In genomic region chr20:54103762-54104600, GRCh38 we compare ENCODE assay signal across 13 cellular contexts. TPM values are rescaled to one million over a fixed set of nuclear protein-coding genes. Genes with fewer than 3 reads are reported as not detected.
DNase-seq lines count a peak whose midpoint lies in the region; ATAC-seq, FAIRE-seq and TF ChIP-seq lines count a peak whose summit lies in the region.
"Had no signal": no experiment of that assay in that cellular context is flagged by ENCODE, and none has a peak within 500 bp of the region (broad histone marks: within the 10 kb centered on the region; RNA-seq: fewer than 3 reads in every experiment).

No MANE protein-coding gene starts in this region.

- POLR2A ChIA-PET in A549 (lab: Yijun Ruan, JAX): interaction anchor here (1.1 to 3.0 kb wide), 7 partner anchors 19 to 70 kb away, joined by 3 to 15 read pairs (median 3); partner anchors contain the start of gene CYP24A1
- POLR2A ChIA-PET in HCT116 (lab: Charles Lee): interaction anchor here (0.9 to 1.6 kb wide), 3 partner anchors 19 to 96 kb away, joined by 3 to 5 read pairs (median 4); no protein-coding TSS in a partner anchor
- POLR2A ChIA-PET in Panc1 (lab: Charles Lee): interaction anchor here (0.7 kb wide), 1 partner anchor 37 kb away, joined by 5 read pairs; no protein-coding TSS in a partner anchor

- H3K27ac ChIP-seq in A549 (peak overlapping the region; percentile 92 to 98), HCT116 (ENCODE audit: low read depth, low read length) (peak overlapping the region; percentile 7; the same call in 1 of the 2 replicates), Panc1 (ENCODE audit: low read length) (no peak overlapping the region), liver (ENCODE audit: low read depth in 1 of 2, low read length in 2 of 2) (peak overlapping the region; percentile 95 to 96)
- H3K27ac ChIP-seq: body of pancreas, colonic mucosa, testis had no signal

- H3K9me2 ChIP-seq in HCT116 (ENCODE audit: insufficient read depth): no peaks in the 10 kb centered on the region

- FAIRE-seq in A549 (lab: Jason Lieb, UNC): no peak

- no peaks in the 10 kb centered on the region for H3K9me3 ChIP-seq in A549
- H3K9me3 ChIP-seq in HCT116 (ENCODE audit: control insufficient read depth in 1 of 2, insufficient read depth in 1 of 2, low read depth in 1 of 2, low read length in 2 of 2): no peaks in the 10 kb centered on the region; a peak in 1 of 4 replicates
- H3K9me3 ChIP-seq in Panc1 (ENCODE audit: control insufficient read depth, insufficient read depth, low read depth, low read length): no peaks in the 10 kb centered on the region
- H3K9me3 ChIP-seq in liver (ENCODE audit: control insufficient read depth in 4 of 4, low read length in 3 of 4): no peaks in the 10 kb centered on the region
- H3K9me3 ChIP-seq: body of pancreas, colonic mucosa, testis had no signal

- TF ChIP-seq RAD21 in A549 (conservative IDR thresholded peaks at IDR 0.05 in 1 of 2, IDR thresholded peaks at IDR 0.05 in 1 of 2): no peak
- no peak for TF ChIP-seq RAD21 in HCT116 (IDR thresholded peaks at IDR 0.05; ENCODE audit: low read depth)
- peak; percentile 42 to 65 for TF ChIP-seq RAD21 in liver (IDR thresholded peaks at IDR 0.05)

- ATAC-seq in A549 (no peak), HCT116 (peak; percentile 25), Panc1 (no peak), HG03108 (IDR thresholded peaks at IDR 0.05; ENCODE audit: unreplicated experiment) (no peak)

- no peaks in the 10 kb centered on the region for H3K79me2 ChIP-seq in HCT116 (ENCODE audit: insufficient read depth, low read length)

- peak in 1 of 2 experiments; percentile 54 for DNase-seq in A549 (ENCODE audit: low read depth in 1 of 2, low spot score in 1 of 2)
- DNase-seq in HCT116 (ENCODE audit: low read depth, low spot score): no peak
- DNase-seq in Panc1 (ENCODE audit: low read depth, low spot score): no peak
- DNase-seq in NK-92 treated with Interleukin-12 subunit alpha and Interleukin-12 subunit beta, amount 100 ng/mL, for 24 hours (lab: John Stamatoyannopoulos, UW): no peak
- no peak for DNase-seq in NCI-H2196 (lab: John Stamatoyannopoulos, UW; ENCODE audit: unreplicated experiment)
- DNase-seq in NCI-H82 treated with DMSO at 0.1 percent for 48 hours (lab: John Stamatoyannopoulos, UW; ENCODE audit: unreplicated experiment): no peak

- H2AFZ ChIP-seq in HCT116 (ENCODE audit: low read depth, low read length, poor library complexity, severe bottlenecking): peak overlapping the region; percentile 72

- no peaks in the 10 kb centered on the region for H4K20me1 ChIP-seq in HCT116 (ENCODE audit: insufficient read depth)

- H3K27me3 ChIP-seq in HCT116 (ENCODE audit: insufficient read depth, low read length) (no peaks in the 10 kb centered on the region), Panc1 (ENCODE audit: control insufficient read depth, insufficient read depth, low read length) (no peaks in the 10 kb centered on the region), liver (ENCODE audit: control insufficient read depth in 4 of 4, insufficient read depth in 4 of 4, low read length in 3 of 4) (no peaks in the 10 kb centered on the region)
- H3K27me3 ChIP-seq: body of pancreas, colonic mucosa, testis had no signal

- no TSS peak for BruUV-seq in HCT116 (replicated peaks; lab: Mats Ljungman, UMichigan)
- no TSS peak for BruUV-seq in Panc1 (replicated peaks; lab: Mats Ljungman, UMichigan)

- no peak for TF ChIP-seq EP300 in A549 (IDR thresholded peaks at IDR 0.05)

- 58% methylated on average over 6 of the region's 6 CpGs for WGBS in A549 (ENCODE audit: missing lambda C conversion rate)
- WGBS in liver: 30% methylated on average over 6 of the region's 6 CpGs

- TF ChIP-seq CTCF in A549 (IDR thresholded peaks at IDR 0.05) (no peak), HCT116 (IDR thresholded peaks at IDR 0.05 in 2 of 3, conservative IDR thresholded peaks at IDR 0.05 in 1 of 3; ENCODE audit: borderline replicate concordance in 1 of 3, insufficient read depth in 1 of 3, low read depth in 2 of 3, low read length in 2 of 3) (no peak), Panc1 (IDR thresholded peaks at IDR 0.05) (peak; percentile 54), liver (IDR thresholded peaks at IDR 0.05; ENCODE audit: low read depth, low read length, missing input control) (peak; percentile 16)

- in situ Hi-C loops in Panc1 (cut with HindIII; ENCODE audit: low pct_unique_long_range_greater_than_20kb, low sequenced_read_pairs): no loop called here

- RAD21 ChIA-PET in HCT116 (lab: Charles Lee; ENCODE audit: low non-redundant PET in 1 of 2, low total read pairs in 2 of 2, uncharacterized antibody in 2 of 2, unreplicated experiment in 2 of 2): no interaction called here

- TF ChIP-seq POLR2A in A549 (IDR thresholded peaks at IDR 0.05; ENCODE audit: low read length): no peak
- TF ChIP-seq POLR2A in HCT116 (IDR thresholded peaks at IDR 0.05; ENCODE audit: borderline replicate concordance, extremely low read depth, insufficient read depth, insufficient read length): no peak

- CTCF ChIA-PET in A549 (lab: Yijun Ruan, JAX): interaction anchor here (0.6 to 19.2 kb wide), 36 partner anchors 9 to 542 kb away, joined by 3 to 655 read pairs (median 6); partner anchors contain the start of genes CYP24A1 and PFDN4
- CTCF ChIA-PET in HCT116 (lab: Charles Lee): interaction anchor here (0.7 to 13.2 kb wide), 22 partner anchors 8 to 564 kb away, joined by 3 to 162 read pairs (median 4); no protein-coding TSS in a partner anchor
- CTCF ChIA-PET in Panc1 (lab: Charles Lee): interaction anchor here (0.5 to 0.9 kb wide), 3 partner anchors 58 to 104 kb away, joined by 3 to 4 read pairs (median 3); partner anchors contain the start of gene PFDN4

- H3K4me2 ChIP-seq in A549: peak overlapping the region; percentile 15; the same call in 2 of the 3 replicates
- no peak overlapping the region; the same call in 1 of the 2 replicates for H3K4me2 ChIP-seq in HCT116 (ENCODE audit: low read length)

- intact Hi-C loops in HCT116 (cut with micrococcal nuclease): no loop called here
- intact Hi-C loops in Panc1 (cut with micrococcal nuclease; ENCODE audit: unreplicated experiment): no loop called here

- H3K36me3 ChIP-seq in HCT116 (ENCODE audit: control insufficient read depth in 1 of 2, insufficient read depth in 2 of 2, low read length in 2 of 2) (no peaks in the 10 kb centered on the region), Panc1 (ENCODE audit: control insufficient read depth, insufficient read depth, low read length) (no peaks in the 10 kb centered on the region), liver (ENCODE audit: control insufficient read depth in 4 of 4, insufficient read depth in 3 of 4, low read depth in 1 of 4, low read length in 3 of 4) (no peaks in the 10 kb centered on the region)
- H3K36me3 ChIP-seq: colonic mucosa had no signal

- no peak overlapping the region for H3K4me3 ChIP-seq in A549
- H3K4me3 ChIP-seq in HCT116 (replicated peaks in 1 of 2; ENCODE audit: low read depth in 1 of 2, low read length in 2 of 2): no peak overlapping the region
- no peak overlapping the region for H3K4me3 ChIP-seq in Panc1 (ENCODE audit: low read depth in 2 of 2, low read length in 2 of 2)
- peak overlapping the region in 2 of 3 donors; percentile 12 to 24 for H3K4me3 ChIP-seq in liver (ENCODE audit: low read depth in 1 of 3, low read length in 3 of 3)
- H3K4me3 ChIP-seq: body of pancreas, colonic mucosa, testis had no signal

- peaks cover 63% of the 10 kb centered on the region for H3K4me1 ChIP-seq in A549
- peaks cover 32 to 54% of the 10 kb centered on the region in 2 experiments for H3K4me1 ChIP-seq in HCT116 (ENCODE audit: control insufficient read depth in 1 of 2, insufficient read depth in 2 of 2, low read length in 2 of 2)
- H3K4me1 ChIP-seq in Panc1 (ENCODE audit: control insufficient read depth, insufficient read depth, low read length): no peaks in the 10 kb centered on the region
- H3K4me1 ChIP-seq in liver (ENCODE audit: control insufficient read depth in 4 of 4, insufficient read depth in 4 of 4, low read length in 3 of 4): peaks cover 9 to 47% (median 42%) of the 10 kb centered on the region in 4 donors
- H3K4me1 ChIP-seq: colonic mucosa, testis had no signal

- no peak overlapping the region for H3K9ac ChIP-seq in HCT116 (ENCODE audit: low read length)
- H3K9ac ChIP-seq in liver (ENCODE audit: low read depth in 1 of 2, low read length in 2 of 2): peak overlapping the region; percentile 30 to 86

TF ChIP-seq in A549, 52 proteins besides CTCF, POLR2A, EP300 and RAD21 (continues in another document):
- TF ChIP-seq ZNF302 (CRISPR knock-in tag; IDR thresholded peaks at IDR 0.05) (0 out of 2 replicates have a peak, but pooled peaks have one; percentile 27), HOXB13 (CRISPR knock-in tag; IDR thresholded peaks at IDR 0.05; ENCODE audit: low read depth) (0 out of 2 replicates have a peak, but pooled peaks have one; percentile 24), HOXB5 (CRISPR knock-in tag; IDR thresholded peaks at IDR 0.05) (peak; percentile 1; the same call in 1 of the 2 replicates)

TF ChIP-seq in HCT116, 20 proteins besides CTCF, POLR2A, EP300 and RAD21 (continues in another document):
- TF ChIP-seq MAX (IDR thresholded peaks at IDR 0.05) (no peak), SIN3A (IDR thresholded peaks at IDR 0.05; ENCODE audit: low read depth) (no peak), SP1 (IDR thresholded peaks at IDR 0.05; ENCODE audit: low read depth) (no peak), EZH2phosphoT487 (IDR thresholded peaks at IDR 0.05; ENCODE audit: borderline replicate concordance) (no peak), EZH2 (IDR thresholded peaks at IDR 0.05) (no peak)

RNA-seq across cellular contexts. Expression of gene BCAS1, which starts 33.6 kb away (rescaled TPM):
- polyA plus RNA-seq in A549 (2011; rRNA removed) (3.9 and 7.9 TPM in 2 replicates), A549 (2017; fragmentation: RNase III; extraction: RNeasy Plus Mini Kit Qiagen cat#74134 plus additional on column Dnase treatment) (1.2 to 1.4 TPM (median 1.3 TPM) in 3 replicates), liver (under 1 TPM; 0.02 to 0.06 TPM)
- 0.96 and 0.98 TPM in 2 replicates for polyA plus RNA-seq in A549 (2012; cell fraction: cytosol; rRNA removed)
- polyA plus RNA-seq in A549 (2012; cell fraction: nucleus; rRNA removed): 0.73 and 1.2 TPM in 2 replicates
- polyA minus RNA-seq in A549 (2011; rRNA and poly(A)+ RNA removed): 3.2 and 3.6 TPM in 2 replicates
- total RNA-seq in HCT116 (2021; ENCODE audit: unreplicated experiment) (0.17 TPM), Panc1 (2021; ENCODE audit: unreplicated experiment) (3.1 TPM), liver (under 1 TPM; under 0.01 to 0.93 TPM)
- 0.09 and 0.17 TPM in 2 replicates for polyA plus RNA-seq in HCT116 (2012)
- polyA plus RNA-seq in Panc1 (2012; ENCODE audit: insufficient read length): 4.0 TPM
- total RNA-seq: endothelial cell of umbilical vein, neural crest cell had no signal
- polyA plus RNA-seq: endothelial cell of umbilical vein had no signal

Comparison
In these comparisons a context has a peak if more than half of its experiments do, and no peak if none do; other contexts are left out.
1. H3K4me3 ChIP-seq: peak in liver (2 of 3); none in A549 (single experiment), HCT116 (0 of 2) and Panc1 (0 of 2).
2. CTCF ChIP-seq: peak in Panc1 (single experiment) and liver (single experiment); none in A549 (single experiment) and HCT116 (0 of 3).